ENCODE assay signal across 2 cellular contexts in the genomic region with DNA sequence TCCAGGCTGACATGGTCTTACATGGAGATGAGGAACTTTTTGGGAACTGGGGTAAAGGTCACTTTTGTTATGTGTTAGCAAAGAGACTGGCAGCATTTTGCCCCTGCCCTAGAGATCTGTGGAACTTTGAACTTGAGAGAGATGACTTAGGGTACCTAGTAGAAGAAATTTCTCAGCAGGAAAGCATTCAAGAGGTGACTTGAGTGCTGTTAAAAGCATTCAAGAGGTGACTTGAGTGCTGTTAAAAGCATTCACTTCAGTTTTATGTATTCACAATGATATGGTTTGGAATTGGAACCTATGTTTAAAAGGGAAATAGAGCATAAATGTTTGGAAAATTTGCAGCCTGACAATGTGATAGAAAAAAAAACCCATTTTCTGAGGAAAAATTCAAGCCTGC. TPM values are rescaled to one million over a fixed set of nuclear protein-coding genes. Genes with fewer than 3 reads are reported as not detected.
"Had no signal": no experiment of that assay in that cellular context is flagged by ENCODE, and none has a peak within 500 bp of the region (broad histone marks: within the 10 kb centered on the region; RNA-seq: fewer than 3 reads in every experiment).

No MANE protein-coding gene starts in this region.

RNA-seq across cellular contexts. Expression of a gene that starts 20.6 kb away (rescaled TPM):
- total RNA-seq: RPMI7951, SJCRH30 had no signal

RNA-seq across cellular contexts. Expression of a gene that starts 47.0 kb away (rescaled TPM):
- total RNA-seq: SJCRH30 had no signal
